ENCODE assay signal across 11 cellular contexts in the genomic region with DNA sequence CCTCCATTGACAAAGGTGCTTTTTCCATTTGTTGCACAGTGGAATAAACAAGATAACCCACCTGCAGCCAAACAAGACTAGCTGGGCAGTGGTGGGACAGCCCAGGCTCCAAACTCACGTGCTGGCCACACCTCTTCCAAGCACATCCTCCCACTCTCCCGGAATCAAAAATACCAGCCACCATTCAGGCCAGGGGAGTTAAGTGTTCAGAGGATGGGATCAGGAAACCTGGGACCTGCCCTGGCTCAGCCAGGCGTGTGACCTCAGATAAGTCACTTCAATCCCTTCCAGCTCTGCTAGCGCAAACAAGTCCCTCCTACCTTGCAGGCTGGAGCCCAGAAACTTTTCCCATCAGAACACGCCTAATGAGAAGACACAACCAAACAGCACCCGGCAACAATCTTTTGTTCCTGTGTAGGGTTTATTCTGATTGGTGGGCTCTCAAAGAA. TPM values are rescaled to one million over a fixed set of nuclear protein-coding genes. Genes with fewer than 3 reads are reported as not detected.
DNase-seq lines count a peak whose midpoint lies in the region; ATAC-seq and TF ChIP-seq lines count a peak whose summit lies in the region.
"Had no signal": no experiment of that assay in that cellular context is flagged by ENCODE, and none has a peak within 500 bp of the region (broad histone marks: within the 10 kb centered on the region; RNA-seq: fewer than 3 reads in every experiment).

No MANE protein-coding gene starts in this region.

- peak in 1 of 2 donors; percentile 35 for ATAC-seq in gastrocnemius medialis
- ATAC-seq: activated CD8-positive, alpha-beta T cell treated with anti-CD3 and anti-CD28 coated beads, Interleukin-2, amount 10 ng/mL, durations not matched to agents 7 days and 5 days had no signal

- in situ Hi-C loops in gastrocnemius medialis (cut with MboI; ENCODE audit: low sequenced_read_pairs in 4 of 4), result no loop called here

- H3K9ac ChIP-seq in H9 (ENCODE audit: extremely low read depth, insufficient read length, low read length), result no peak overlapping the region

- H2AK5ac ChIP-seq in H9 (ENCODE audit: insufficient read length, low read length), result no peak overlapping the region

- no peak overlapping the region for H2BK12ac ChIP-seq in H9 (ENCODE audit: insufficient read length, low read depth, low read length)

- intact Hi-C loops in gastrocnemius medialis (cut with DNase I; ENCODE audit: low total_unique reads), result loop anchor here (2.0 kb wide), 1 partner anchor 43 kb away; the partner anchor contains the start of gene ACTN1

- H2AFZ ChIP-seq in H9 (ENCODE audit: low read length), result no peak overlapping the region

- no peak overlapping the region for H3T11ph ChIP-seq in H9 (ENCODE audit: low read length)

- H3K4me1 Mint-ChIP-seq in H9, result peaks cover 63 to 76% of the 10 kb centered on the region in 2 experiments

- H3K27me3 ChIP-seq in H9 (ENCODE audit: insufficient read depth, low read length) (no peaks in the 10 kb centered on the region), gastrocnemius medialis (no peaks in the 10 kb centered on the region)
- H3K27me3 ChIP-seq: SJCRH30 had no signal

- peaks cover 7% of the 10 kb centered on the region for H3K79me1 ChIP-seq in H9 (ENCODE audit: insufficient read depth, low read depth, low read length, poor library complexity, severe bottlenecking)

- no peak overlapping the region for H2BK20ac ChIP-seq in H9 (ENCODE audit: low read depth, low read length, poor library complexity, severe bottlenecking)

- H3K27ac Mint-ChIP-seq in H9, result peak overlapping the region in 2 of 3 experiments; percentile 57 to 76; a peak in 4 of 7 replicates
- H3K27ac Mint-ChIP-seq: activated CD8-positive, alpha-beta T cell treated with anti-CD3 and anti-CD28 coated beads, Interleukin-2, amount 10 ng/mL, durations not matched to agents 7 days and 5 days had no signal

- H3K4me3 Mint-ChIP-seq in H9, result no peak overlapping the region
- H3K4me3 Mint-ChIP-seq: activated CD8-positive, alpha-beta T cell treated with anti-CD3 and anti-CD28 coated beads, Interleukin-2, amount 10 ng/mL, durations not matched to agents 7 days and 5 days had no signal

- H3K23ac ChIP-seq in H9 (ENCODE audit: insufficient read length, low read depth, low read length), result no peak overlapping the region

- H3K27me3 Mint-ChIP-seq in H9 (ENCODE audit: low read depth), result no peaks in the 10 kb centered on the region

- peaks cover 0 to 11% (median 1%) of the 10 kb centered on the region in 3 experiments; a peak in 3 of 7 replicates for H3K36me3 Mint-ChIP-seq in H9 (ENCODE audit: insufficient read depth in 1 of 3, low read depth in 3 of 3)

- peaks cover 35% of the 10 kb centered on the region for H3K79me2 ChIP-seq in H9 (ENCODE audit: insufficient read depth, low read length)

- TF ChIP-seq CTCF in H9 (conservative IDR thresholded peaks at IDR 0.05), result no peak
- TF ChIP-seq CTCF in choroid plexus epithelial cell (conservative IDR thresholded peaks at IDR 0.05; ENCODE audit: low read depth, low read length), result no peak
- TF ChIP-seq CTCF in gastrocnemius medialis (IDR thresholded peaks at IDR 0.05 in 4 of 5, conservative IDR thresholded peaks at IDR 0.05 in 1 of 5), result no peak
- no peak for TF ChIP-seq CTCF in GM20000 (IDR thresholded peaks at IDR 0.05; ENCODE audit: extremely low read depth, missing control alignments)

- H4K20me1 ChIP-seq in H9 (ENCODE audit: control insufficient read depth, insufficient read depth, insufficient read length), result no peaks in the 10 kb centered on the region

- WGBS in H9 (ENCODE audit: extremely low coverage, insufficient read length, low lambda C conversion rate), result no CpG with 5 or more reads among the region's 6 CpGs

- no peak for TF ChIP-seq POLR2A in gastrocnemius medialis (IDR thresholded peaks at IDR 0.05)

- no peak for DNase-seq in H9
- peak; percentile 58 for DNase-seq in choroid plexus epithelial cell (ENCODE audit: low read depth)
- DNase-seq in left kidney (ENCODE audit: low read depth, low spot score), result peak; percentile 39
- no peak for DNase-seq in gastrocnemius medialis
- DNase-seq in hippocampal formation (lab: John Stamatoyannopoulos, UW), result no peak
- DNase-seq in NCI-H1930 (lab: John Stamatoyannopoulos, UW), result no peak
- DNase-seq in GM20000 (ENCODE audit: low spot score), result no peak
- no peak for DNase-seq in NCI-H2081 (lab: John Stamatoyannopoulos, UW)
- DNase-seq: activated CD8-positive, alpha-beta T cell treated with anti-CD3 and anti-CD28 coated beads, Interleukin-2, amount 10 ng/mL, durations not matched to agents 7 days and 5 days; NCI-H1436 treated with DMSO at 0.1 percent for 48 hours; SJCRH30 had no signal

- no peak overlapping the region for H3K4ac ChIP-seq in H9 (ENCODE audit: low read depth, low read length)

- no peak overlapping the region for H2BK15ac ChIP-seq in H9 (ENCODE audit: low read depth, low read length)

- H4K91ac ChIP-seq in H9 (ENCODE audit: insufficient read length, low read depth, low read length), result no peak overlapping the region

- H2BK120ac ChIP-seq in H9 (ENCODE audit: low read depth, low read length, poor library complexity, severe bottlenecking), result no peak overlapping the region

- H3K4me2 ChIP-seq in H9 (ENCODE audit: insufficient read depth, insufficient read length, low read length), result no peak overlapping the region

- no peak overlapping the region for H4K5ac ChIP-seq in H9 (ENCODE audit: insufficient read length, low read depth, low read length)

- H3K4me1 ChIP-seq in H9 (ENCODE audit: insufficient read depth, low read length), result peaks cover 4% of the 10 kb centered on the region; the same call in 1 of the 2 replicates
- peaks cover 21 to 33% of the 10 kb centered on the region in 2 donors for H3K4me1 ChIP-seq in gastrocnemius medialis

- H3K9me3 Mint-ChIP-seq in H9, result no peaks in the 10 kb centered on the region

- no peak overlapping the region for H2BK5ac ChIP-seq in H9 (ENCODE audit: insufficient read length, low read length)

- H3K9me3 ChIP-seq in H9 (ENCODE audit: control insufficient read depth, low read depth, low read length) (no peaks in the 10 kb centered on the region), gastrocnemius medialis (no peaks in the 10 kb centered on the region)
- H3K9me3 ChIP-seq: SJCRH30 had no signal

- no peaks in the 10 kb centered on the region for H3K36me3 ChIP-seq in gastrocnemius medialis

- H4K8ac ChIP-seq in H9 (replicated peaks; ENCODE audit: insufficient read length, low read depth, low read length), result no peak overlapping the region

- H3K27ac ChIP-seq in H9 (ENCODE audit: insufficient read length, low read depth, low read length) (no peak overlapping the region), gastrocnemius medialis (peak overlapping the region; percentile 65 to 81 (median 74))
- H3K27ac ChIP-seq: SJCRH30 had no signal

- no peaks in the 10 kb centered on the region for H3K23me2 ChIP-seq in H9 (ENCODE audit: insufficient read length, low read depth, low read length, poor library complexity, severe bottlenecking)

- H3K14ac ChIP-seq in H9 (ENCODE audit: insufficient read depth, low read length), result no peak overlapping the region

- H3K4me3 ChIP-seq in choroid plexus epithelial cell (ENCODE audit: low read depth, low read length), result no peak overlapping the region
- H3K4me3 ChIP-seq in gastrocnemius medialis, result no peak overlapping the region
- H3K4me3 ChIP-seq: SJCRH30 had no signal

- no peak overlapping the region for H3K18ac ChIP-seq in H9 (ENCODE audit: insufficient read length, low read depth, low read length)

- H3K56ac ChIP-seq in H9 (ENCODE audit: insufficient read length, low read depth, low read length), result no peak overlapping the region

RNA-seq across cellular contexts. Expression of gene ACTN1, which starts 43.3 kb away (rescaled TPM):
- total RNA-seq in H9 (2021), result 218 and 219 TPM in 2 replicates
- total RNA-seq in gastrocnemius medialis, result 10 to 100 TPM; 10.0 to 17.3 (median 14.1) TPM

Comparison
In these comparisons a context has a peak if more than half of its experiments do, and no peak if none do; other contexts are left out.
1. DNase-seq: peak in choroid plexus epithelial cell (single experiment) and left kidney (single experiment); none in H9 (single experiment), gastrocnemius medialis (0 of 2), hippocampal formation (0 of 2), NCI-H1930 (0 of 2), GM20000 (single experiment) and NCI-H2081 (0 of 2).
2. RNA of gene ACTN1, which starts 43.3 kb away (total RNA-seq): 218 to 219 TPM in H9; 10.0 to 17.3 TPM in gastrocnemius medialis; every median in the first group is over 10 times any median in the second.